Comparison of ENCODE assay signal across 2 cellular contexts in genomic region chr19:18291019-18291524, GRCh38.
TF ChIP-seq lines count a peak whose summit lies in the region.

No MANE protein-coding gene starts in this region.

TF ChIP-seq in HEK293, 187 proteins besides CTCF, POLR2A, EP300 and RAD21:
- TF ChIP-seq ZNF280D (tag by site-specific recombination; IDR thresholded peaks at IDR 0.05) (no peak), ZNF580 (tag by site-specific recombination; IDR thresholded peaks at IDR 0.05) (peak; percentile 73)

TF ChIP-seq in K562, 482 proteins besides CTCF, POLR2A, EP300 and RAD21:
- TF ChIP-seq HINFP (tag; conservative IDR thresholded peaks at IDR 0.05; ENCODE audit: low read depth) (no peak), ZNF212 (CRISPR knock-in tag; IDR thresholded peaks at IDR 0.05) (0 out of 2 replicates have a peak, but pooled peaks have one; percentile 54), ZNF23 (CRISPR knock-in tag; IDR thresholded peaks at IDR 0.05) (no peak), MIER1 (IDR thresholded peaks at IDR 0.05; ENCODE audit: low read depth) (peak; percentile 59; the same call in 1 of the 2 replicates), GATAD2B (IDR thresholded peaks at IDR 0.05; ENCODE audit: borderline replicate concordance) (0 out of 2 replicates have a peak, but pooled peaks have one; percentile 44), PHF20 (IDR thresholded peaks at IDR 0.05; ENCODE audit: partially characterized antibody) (peak; percentile 79), ATF1 (CRISPR knock-in tag; IDR thresholded peaks at IDR 0.05) (no peak), ATF1 (tag; IDR thresholded peaks at IDR 0.05) (no peak), ID3 (CRISPR knock-in tag; IDR thresholded peaks at IDR 0.05) (no peak), ID3 (tag; IDR thresholded peaks at IDR 0.05) (peak; percentile 69), NBN (IDR thresholded peaks at IDR 0.05; ENCODE audit: low read depth) (0 out of 2 replicates have a peak, but pooled peaks have one; percentile 33), TCF7L2 (IDR thresholded peaks at IDR 0.05; ENCODE audit: low read depth, low read length) (no peak), RBM22 (IDR thresholded peaks at IDR 0.05; ENCODE audit: low read depth, low read length, poor library complexity, severe bottlenecking) (peak; percentile 5), RBM25 (IDR thresholded peaks at IDR 0.05; ENCODE audit: low read depth, low read length, severe bottlenecking) (peak; percentile 37), BCOR (IDR thresholded peaks at IDR 0.05) (peak; percentile 97), ZNF165 (CRISPR knock-in tag; IDR thresholded peaks at IDR 0.05; ENCODE audit: borderline replicate concordance) (no peak), ZNF830 (CRISPR knock-in tag; IDR thresholded peaks at IDR 0.05) (0 out of 2 replicates have a peak, but pooled peaks have one; percentile 46), TOE1 (IDR thresholded peaks at IDR 0.05; ENCODE audit: borderline replicate concordance) (no peak), TOE1 (CRISPR knock-in tag; IDR thresholded peaks at IDR 0.05; ENCODE audit: borderline replicate concordance, low read depth) (0 out of 2 replicates have a peak, but pooled peaks have one; percentile 57), HDGF (IDR thresholded peaks at IDR 0.05) (peak; percentile 87; the same call in 1 of the 2 replicates), KDM1A (IDR thresholded peaks at IDR 0.05) (peak; percentile 90 to 93), PTBP1 (IDR thresholded peaks at IDR 0.05; ENCODE audit: low read depth, low read length) (0 out of 2 replicates have a peak, but pooled peaks have one; percentile 47), NKRF (IDR thresholded peaks at IDR 0.05; ENCODE audit: borderline replicate concordance) (peak; percentile 52; the same call in 1 of the 2 replicates), CHD4 (IDR thresholded peaks at IDR 0.05; ENCODE audit: insufficient read depth, insufficient replicate concordance, low read depth, low read length, poor library complexity, severe bottlenecking) (peak; percentile 70), NR4A1 (CRISPR knock-in tag; IDR thresholded peaks at IDR 0.05) (0 out of 2 replicates have a peak, but pooled peaks have one; percentile 87), NR4A1 (tag; IDR thresholded peaks at IDR 0.05) (peak; percentile 26; the same call in 1 of the 2 replicates), HLTF (IDR thresholded peaks at IDR 0.05) (0 out of 2 replicates have a peak, but pooled peaks have one; percentile 24), ZNF384 (IDR thresholded peaks at IDR 0.05; ENCODE audit: low read depth, low read length) (no peak), ZNF766 (CRISPR knock-in tag; conservative IDR thresholded peaks at IDR 0.05) (no peak), SMARCA5 (IDR thresholded peaks at IDR 0.05) (peak; percentile 97), HDAC2 (IDR thresholded peaks at IDR 0.05) (peak; percentile 79), ZNF24 (IDR thresholded peaks at IDR 0.05) (0 out of 2 replicates have a peak, but pooled peaks have one; percentile 22), REST (CRISPR knock-in tag; IDR thresholded peaks at IDR 0.05; ENCODE audit: low read depth) (0 out of 2 replicates have a peak, but pooled peaks have one; percentile 34), E2F4 (CRISPR knock-in tag; IDR thresholded peaks at IDR 0.05; ENCODE audit: low read depth) (0 out of 2 replicates have a peak, but pooled peaks have one; percentile 22), ZBTB17 (CRISPR knock-in tag; IDR thresholded peaks at IDR 0.05) (peak; percentile 30; the same call in 1 of the 2 replicates), CTCFL (IDR thresholded peaks at IDR 0.05; ENCODE audit: borderline replicate concordance, insufficient read depth, low read depth, low read length, poor library complexity, severe bottlenecking) (peak; percentile 12), NFIC (IDR thresholded peaks at IDR 0.05) (peak; percentile 96), DNMT1 (IDR thresholded peaks at IDR 0.05) (peak; percentile 68; the same call in 1 of the 2 replicates), CBX1 (IDR thresholded peaks at IDR 0.05; ENCODE audit: low read depth) (0 out of 2 replicates have a peak, but pooled peaks have one; percentile 40), ADNP (tag; IDR thresholded peaks at IDR 0.05) (peak; percentile 84), THAP12 (CRISPR knock-in tag; IDR thresholded peaks at IDR 0.05) (no peak)
